Comparison of ENCODE assay signal across 30 cellular contexts in genomic region chr1:117037802-117038201, GRCh38. TPM values are rescaled to one million over a fixed set of nuclear protein-coding genes. Genes with fewer than 3 reads are reported as not detected.
"Had no signal": no experiment of that assay in that cellular context is flagged by ENCODE, and none has a peak within 500 bp of the region (broad histone marks: within the 10 kb centered on the region; RNA-seq: fewer than 3 reads in every experiment).

No MANE protein-coding gene starts in this region.

- H3K9me3 ChIP-seq: ascending aorta had no signal

- H3K4me1 ChIP-seq: ascending aorta had no signal

- H3K27me3 ChIP-seq: ascending aorta, cardiac muscle cell had no signal

- H3K36me3 ChIP-seq: ascending aorta, cardiac muscle cell had no signal

- H3K27ac ChIP-seq: ascending aorta, cardiac muscle cell, VCaP had no signal

- H3K4me3 ChIP-seq: ascending aorta, cardiac muscle cell had no signal

- ATAC-seq: activated CD8-positive, alpha-beta T cell treated with anti-CD3 and anti-CD28 coated beads for 36 hours; activated T-cell treated with anti-CD3 and anti-CD28 coated beads, Interleukin-2, amount 50 U/mL, for 4 hours; activated T-cell treated with anti-CD3 and anti-CD28 coated beads, Interleukin-2, amount 50 U/mL, for 72 hours; activated T-helper 17 cell treated with anti-CD3 and anti-CD28 coated beads, Interleukin-2, amount 50 U/mL, for 72 hours had no signal

- DNase-seq: activated B cell treated with CpG ODN at 0.5 μM for 24 hours; activated CD4-positive, alpha-beta memory T cell treated with anti-CD3 and anti-CD28 coated beads for 36 hours; activated CD4-positive, alpha-beta T cell treated with anti-CD3 and anti-CD28 coated beads for 4 hours; activated CD4-positive, alpha-beta T cell treated with anti-CD3 and anti-CD28 coated beads, Interleukin-2, amount 10 ng/mL, durations not matched to agents 24 days and 14 days; activated CD4-positive, alpha-beta T cell treated with anti-CD3 and anti-CD28 coated beads, Interleukin-2, amount 50 U/mL, for 1 hour; activated CD4-positive, alpha-beta T cell treated with anti-CD3 and anti-CD28 coated beads, Interleukin-2, amount 50 U/mL, for 4 hours; activated CD4-positive, CD25-positive, alpha-beta regulatory T cell treated with anti-CD3 and anti-CD28 coated beads, Interleukin-2, amount 50 U/mL, for 72 hours; activated CD8-positive, alpha-beta memory T cell treated with anti-CD3 and anti-CD28 coated beads, Interleukin-2, amount 50 U/mL, for 4 hours; activated CD8-positive, alpha-beta T cell treated with anti-CD3 and anti-CD28 coated beads for 36 hours; activated effector memory CD4-positive, alpha-beta T cell treated with anti-CD3 and anti-CD28 coated beads, Interleukin-2, amount 50 U/mL, for 16 hours; activated gamma-delta T cell treated with Interleukin-2 at 50 U/mL for 16 hours; activated naive CD4-positive, alpha-beta T cell; activated naive CD4-positive, alpha-beta T cell treated with anti-CD3 and anti-CD28 coated beads for 36 hours; activated naive CD4-positive, alpha-beta T cell treated with anti-CD3 and anti-CD28 coated beads, Interleukin-2, amount 50 U/mL, for 16 hours; activated naive CD8-positive, alpha-beta T cell treated with anti-CD3 and anti-CD28 coated beads for 36 hours; activated T-cell treated with anti-CD3 and anti-CD28 coated beads for 4 hours; activated T-cell treated with anti-CD3 and anti-CD28 coated beads, Interleukin-2, amount 50 U/mL, for 1 hour; activated T-cell treated with anti-CD3 and anti-CD28 coated beads, Interleukin-2, amount 50 U/mL, for 4 hours; activated T-cell treated with anti-CD3 and anti-CD28 coated beads, Interleukin-2, amount 50 U/mL, for 72 hours; amygdala; anterior cingulate cortex; central memory CD4-positive, alpha-beta T cell; SW 1271; T-helper 1 cell; T-helper 2 cell; T-helper 9 cell had no signal

RNA-seq across cellular contexts. Expression of gene CD101, which starts 36.2 kb away (rescaled TPM):
- total RNA-seq: ascending aorta had no signal
